In the genomic region with DNA sequence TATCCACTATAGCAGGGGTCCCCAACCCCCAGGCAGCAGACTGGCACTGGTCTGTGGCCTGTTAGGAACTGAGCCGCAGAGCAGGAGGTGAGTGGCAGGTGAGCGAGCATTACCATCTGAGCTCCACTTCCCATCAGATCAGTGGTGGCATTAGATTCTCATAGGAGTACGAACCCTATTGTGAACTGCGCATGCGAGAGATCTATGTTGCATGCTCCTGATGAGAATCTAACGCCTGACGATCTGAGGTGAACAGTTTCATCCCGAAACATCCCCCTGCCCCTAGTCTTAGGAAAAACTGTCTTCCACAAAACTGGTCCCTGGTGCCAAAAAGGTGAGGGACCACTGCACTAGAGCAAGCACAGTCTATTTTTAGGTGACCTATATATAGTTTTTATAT, we compare ENCODE assay signal across 9 cellular contexts. TPM values are rescaled to one million over a fixed set of nuclear protein-coding genes. Genes with fewer than 3 reads are reported as not detected.
"Had no signal": no experiment of that assay in that cellular context is flagged by ENCODE, and none has a peak within 500 bp of the region (broad histone marks: within the 10 kb centered on the region; RNA-seq: fewer than 3 reads in every experiment).

No MANE protein-coding gene starts in this region.

- H3K9me3 Mint-ChIP-seq: IgD-negative memory B cell had no signal

- H3K4me3 Mint-ChIP-seq: IgD-negative memory B cell had no signal

- DNase-seq: IMR-90, KBM-7, KG1 had no signal

- H3K27me3 Mint-ChIP-seq: IgD-negative memory B cell had no signal

- H3K27ac Mint-ChIP-seq: IgD-negative memory B cell had no signal

- FAIRE-seq: HepG2, HTR-8/SVneo had no signal

- ATAC-seq: HepG2 had no signal

- H3K27ac ChIP-seq: HL-60 had no signal

- H3K4me1 Mint-ChIP-seq: IgD-negative memory B cell had no signal

RNA-seq across cellular contexts. Expression of a gene that starts 23.6 kb away (rescaled TPM):
- total RNA-seq: HepG2, HT-29, HT1080, IMR-90 had no signal
- polyA plus RNA-seq: HepG2, IgD-negative memory B cell, IMR-90 had no signal
